ENCODE assay signal across 13 cellular contexts in the genomic region with DNA sequence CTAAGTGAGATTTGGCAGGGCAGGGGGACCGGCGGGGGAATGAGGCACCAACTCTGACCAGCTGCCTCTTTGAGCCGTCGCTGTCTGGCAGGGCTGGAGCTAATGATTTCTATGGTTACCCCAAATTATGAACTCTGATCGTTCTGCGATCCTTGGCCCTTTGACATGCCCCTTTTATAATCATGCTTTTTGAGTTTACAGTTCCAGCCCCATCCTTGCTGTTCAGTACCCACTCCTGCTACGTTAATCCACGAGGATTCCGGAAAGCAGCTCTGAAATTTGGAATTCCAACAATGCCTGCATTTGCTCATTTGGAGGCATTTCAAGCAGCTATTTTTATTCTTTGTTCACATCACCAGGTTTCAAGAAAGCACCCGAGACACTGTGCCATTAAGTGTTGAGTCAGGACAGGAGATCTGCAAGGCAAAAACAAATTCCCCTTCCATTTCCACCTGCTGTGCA. TPM values are rescaled to one million over a fixed set of nuclear protein-coding genes. Genes with fewer than 3 reads are reported as not detected.
DNase-seq lines count a peak whose midpoint lies in the region; ATAC-seq and TF ChIP-seq lines count a peak whose summit lies in the region.
"Had no signal": no experiment of that assay in that cellular context is flagged by ENCODE, and none has a peak within 500 bp of the region (broad histone marks: within the 10 kb centered on the region; RNA-seq: fewer than 3 reads in every experiment).

No MANE protein-coding gene starts in this region.

- intact Hi-C loops in Right ventricle myocardium superior (cut with DNase I) (loop anchor here (10.0 kb wide), 1 partner anchor 172 kb away; a partner anchor contains a TSS), aorta (cut with DNase I) (loop anchor here (5.0 to 10.0 kb wide), 2 partner anchors 62 to 170 kb away; a partner anchor contains a TSS)

- H3K4me3 ChIP-seq in right atrium auricular region (no peak overlapping the region), aorta (ENCODE audit: low read length in 2 of 2) (no peak overlapping the region)

- H3K9me3 ChIP-seq in right atrium auricular region (no peaks in the 10 kb centered on the region), aorta (ENCODE audit: control insufficient read depth, low read length) (no peaks in the 10 kb centered on the region)

- H3K36me3 Mint-ChIP-seq in chondrocyte (ENCODE audit: low read depth) = no peaks in the 10 kb centered on the region
- H3K36me3 Mint-ChIP-seq: activated naive CD4-positive, alpha-beta T cell treated with anti-CD3 and anti-CD28 coated beads, Interleukin-2, amount 50 U/mL, for 24 hours; natural killer cell treated with Interleukin-12 subunit alpha and Interleukin-12 subunit beta and Interleukin-15 and Interleukin-18, amount 100 ng/mL, for 72 hours had no signal

- H3K27ac ChIP-seq in right atrium auricular region = no peak overlapping the region
- H3K27ac ChIP-seq in aorta (ENCODE audit: low read depth in 1 of 2, low read length in 2 of 2) = peak overlapping the region in 1 of 2 donors; percentile 34

- TF ChIP-seq CTCF in right atrium auricular region (IDR thresholded peaks at IDR 0.05) = no peak
- no peak for TF ChIP-seq CTCF in chondrocyte (IDR thresholded peaks at IDR 0.05)

- peak overlapping the region; percentile 90 for H3K27ac Mint-ChIP-seq in chondrocyte (ENCODE audit: unreplicated experiment)
- H3K27ac Mint-ChIP-seq: activated naive CD4-positive, alpha-beta T cell treated with anti-CD3 and anti-CD28 coated beads, Interleukin-2, amount 50 U/mL, for 24 hours; natural killer cell treated with Interleukin-12 subunit alpha and Interleukin-12 subunit beta and Interleukin-15 and Interleukin-18, amount 100 ng/mL, for 72 hours had no signal

- DNase-seq in right atrium auricular region (ENCODE audit: low spot score) (peak; percentile 57), Right ventricle myocardium superior (no peak), chondrocyte (ENCODE audit: low spot score) (no peak), mucosa of gallbladder (ENCODE audit: low spot score) (peak; percentile 13), aorta (peak in 1 of 2 donors; percentile 71), NCI-H69 (lab: John Stamatoyannopoulos, UW) (no peak)
- DNase-seq: activated CD4-positive, alpha-beta T cell treated with anti-CD3 and anti-CD28 coated beads, Interleukin-2, amount 10 ng/mL, durations not matched to agents 7 days and 5 days; NCI-H1694; stimulated activated naive CD8-positive, alpha-beta T cell treated with anti-CD3 and anti-CD28 coated beads, Interleukin-15, amount 100 ng/mL, for 72 hours had no signal

- no peak for ATAC-seq in Right ventricle myocardium superior (ENCODE audit: poor library complexity)
- ATAC-seq in aorta (ENCODE audit: low FRiP score) = peak; percentile 50
- no peak for ATAC-seq in GM18868 (IDR thresholded peaks at IDR 0.05; ENCODE audit: unreplicated experiment)
- no peak for ATAC-seq in GM19452 (IDR thresholded peaks at IDR 0.05; ENCODE audit: unreplicated experiment)
- ATAC-seq: natural killer cell treated with Interleukin-12 subunit alpha and Interleukin-12 subunit beta and Interleukin-15 and Interleukin-18, amount 100 ng/mL, for 72 hours; stimulated activated naive CD8-positive, alpha-beta T cell treated with anti-CD3 and anti-CD28 coated beads, Interleukin-15, amount 100 ng/mL, for 72 hours had no signal

- no peaks in the 10 kb centered on the region for H3K9me3 Mint-ChIP-seq in chondrocyte (ENCODE audit: low read depth)
- H3K9me3 Mint-ChIP-seq: activated CD4-positive, alpha-beta T cell treated with anti-CD3 and anti-CD28 coated beads, Interleukin-2, amount 10 ng/mL, durations not matched to agents 7 days and 5 days; activated naive CD4-positive, alpha-beta T cell treated with anti-CD3 and anti-CD28 coated beads, Interleukin-2, amount 50 U/mL, for 24 hours; natural killer cell treated with Interleukin-12 subunit alpha and Interleukin-12 subunit beta and Interleukin-15 and Interleukin-18, amount 100 ng/mL, for 72 hours; stimulated activated naive CD8-positive, alpha-beta T cell treated with anti-CD3 and anti-CD28 coated beads, Interleukin-15, amount 100 ng/mL, for 72 hours had no signal

- 2 to 5% methylated on average over 10 of the region's 10 CpGs for WGBS in aorta, 2 donors

- peaks cover 49% of the 10 kb centered on the region for H3K4me1 Mint-ChIP-seq in chondrocyte (ENCODE audit: low read depth)

- H3K4me1 ChIP-seq in right atrium auricular region (peaks cover 0 to 4% of the 10 kb centered on the region in 2 donors), aorta (ENCODE audit: control insufficient read depth in 1 of 2, insufficient read depth in 2 of 2, low read length in 2 of 2) (peaks cover 0 to 2% of the 10 kb centered on the region in 2 donors)

- H3K27me3 ChIP-seq in right atrium auricular region (no peaks in the 10 kb centered on the region), aorta (ENCODE audit: control insufficient read depth in 1 of 2, insufficient read depth in 2 of 2, low read length in 1 of 2) (no peaks in the 10 kb centered on the region)

- no peaks in the 10 kb centered on the region for H3K27me3 Mint-ChIP-seq in chondrocyte (ENCODE audit: low read depth)
- H3K27me3 Mint-ChIP-seq: activated naive CD4-positive, alpha-beta T cell treated with anti-CD3 and anti-CD28 coated beads, Interleukin-2, amount 50 U/mL, for 24 hours; natural killer cell treated with Interleukin-12 subunit alpha and Interleukin-12 subunit beta and Interleukin-15 and Interleukin-18, amount 100 ng/mL, for 72 hours; stimulated activated naive CD8-positive, alpha-beta T cell treated with anti-CD3 and anti-CD28 coated beads, Interleukin-15, amount 100 ng/mL, for 72 hours had no signal

- H3K4me3 Mint-ChIP-seq in chondrocyte (ENCODE audit: unreplicated experiment) = no peak overlapping the region
- H3K4me3 Mint-ChIP-seq: activated CD4-positive, alpha-beta T cell treated with anti-CD3 and anti-CD28 coated beads, Interleukin-2, amount 10 ng/mL, durations not matched to agents 7 days and 5 days; activated naive CD4-positive, alpha-beta T cell treated with anti-CD3 and anti-CD28 coated beads, Interleukin-2, amount 50 U/mL, for 24 hours; natural killer cell treated with Interleukin-12 subunit alpha and Interleukin-12 subunit beta and Interleukin-15 and Interleukin-18, amount 100 ng/mL, for 72 hours; stimulated activated naive CD8-positive, alpha-beta T cell treated with anti-CD3 and anti-CD28 coated beads, Interleukin-15, amount 100 ng/mL, for 72 hours had no signal

- H3K36me3 ChIP-seq in right atrium auricular region (no peaks in the 10 kb centered on the region), aorta (ENCODE audit: control insufficient read depth in 1 of 2, insufficient read depth in 2 of 2, low read length in 1 of 2) (no peaks in the 10 kb centered on the region)

RNA-seq across cellular contexts. Expression of a gene that starts 54.7 kb away (rescaled TPM):
- total RNA-seq in right atrium auricular region = 10 to 100 TPM; 10.5 to 15.3 TPM
- total RNA-seq in Right ventricle myocardium superior = 11.7 TPM
- 22.7 to 29.0 TPM (median 24.4 TPM) in 3 replicates for total RNA-seq in chondrocyte
- 55.5 TPM for total RNA-seq in mucosa of gallbladder
- total RNA-seq in aorta = 10 to 100 TPM; 42.2 to 48.4 TPM
- polyA plus RNA-seq in aorta = 10 to 100 TPM in 1 of 2 donors, 1 to 10 TPM in 1; 8.5 to 16.2 TPM

Comparison
In these comparisons a context has a peak if more than half of its experiments do, and no peak if none do; other contexts are left out.
1. DNase-seq: peak in right atrium auricular region (single experiment) and mucosa of gallbladder (single experiment); none in Right ventricle myocardium superior (single experiment), chondrocyte (single experiment) and NCI-H69 (single experiment).